In genomic region chrX:109281478-109282275, GRCh38 we compare ENCODE assay signal across 1 cellular context.
TF ChIP-seq lines count a peak whose summit lies in the region.

No MANE protein-coding gene starts in this region.

TF ChIP-seq in GM23338, 12 proteins besides CTCF, POLR2A, EP300 and RAD21 (continued from another document):
- TF ChIP-seq STAT1 (IDR thresholded peaks at IDR 0.05; ENCODE audit: unreplicated experiment) = no peak
- TF ChIP-seq ZNF331 (CRISPR knock-in tag; IDR thresholded peaks at IDR 0.05; ENCODE audit: low read depth) = no peak
- no peak for TF ChIP-seq EZH2 (IDR thresholded peaks at IDR 0.05; ENCODE audit: low read depth, unreplicated experiment)
- no peak for TF ChIP-seq NANOG (IDR thresholded peaks at IDR 0.05; ENCODE audit: borderline replicate concordance)
- no peak for TF ChIP-seq JUNB (IDR thresholded peaks at IDR 0.05; ENCODE audit: unreplicated experiment)
